Comparison of ENCODE assay signal across 24 cellular contexts in the genomic region with DNA sequence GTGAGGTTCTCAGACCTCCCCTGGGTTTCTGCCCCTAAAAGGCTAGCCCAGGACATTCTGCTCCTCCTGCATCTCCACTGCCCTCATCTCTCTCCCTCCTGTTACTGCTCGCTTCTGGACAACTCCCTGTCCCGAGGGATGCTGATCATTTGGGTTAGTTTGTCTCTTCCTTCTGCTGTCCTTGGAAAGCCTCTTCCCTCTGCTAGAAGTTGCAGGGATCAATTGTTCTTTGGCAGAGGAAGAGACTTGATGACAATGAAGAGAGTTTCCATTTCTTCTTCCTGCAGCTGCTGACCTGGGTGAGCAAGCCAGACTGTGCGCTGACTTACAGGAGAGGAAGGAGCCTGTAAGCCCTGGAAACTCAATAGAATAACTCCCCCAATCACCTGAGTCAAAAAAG.
A peak's percentile ranks its signal among the peaks of the same experiment; 100 is the strongest.
DNase-seq lines count a peak whose midpoint lies in the region; ATAC-seq, FAIRE-seq and TF ChIP-seq lines count a peak whose summit lies in the region.
"Had no signal": no experiment of that assay in that cellular context is flagged by ENCODE, and none has a peak within 500 bp of the region (broad histone marks: within the 10 kb centered on the region; RNA-seq: fewer than 3 reads in every experiment).

No MANE protein-coding gene starts in this region.

- H3K4me3 ChIP-seq in bronchial epithelial cell (ENCODE audit: low read depth, low read length), result no peak overlapping the region
- H3K4me3 ChIP-seq in suprapubic skin, result no peak overlapping the region
- H3K4me3 ChIP-seq in A673 (ENCODE audit: low read depth, low read length, poor library complexity, severe bottlenecking), result no peak overlapping the region
- H3K4me3 ChIP-seq: BLaER1 treated with 17β-estradiol and CSF1 and Interleukin-3, amounts not matched to agents 10 nM and 100 nM had no signal

- peaks cover 0 to 1% (median 0%) of the 10 kb centered on the region in 6 donors for H3K9me3 Mint-ChIP-seq in immature natural killer cell
- H3K9me3 Mint-ChIP-seq: CD4-positive, alpha-beta T cell; CD8-positive, alpha-beta T cell had no signal

- intact Hi-C loops in sciatic nerve (cut with DNase I), result no loop called here
- intact Hi-C loops in A673 (cut with micrococcal nuclease; ENCODE audit: unreplicated experiment), result no loop called here

- TF ChIP-seq POLR2A in suprapubic skin (IDR thresholded peaks at IDR 0.05), result no peak

- peak overlapping the region; percentile 49 for H3K27ac ChIP-seq in suprapubic skin
- H3K27ac ChIP-seq in A673 (ENCODE audit: low read depth, low read length, poor library complexity, severe bottlenecking), result no peak overlapping the region
- H3K27ac ChIP-seq: BLaER1 treated with 17β-estradiol and CSF1 and Interleukin-3, amounts not matched to agents 10 nM and 100 nM; C4-2B had no signal

- no peaks in the 10 kb centered on the region for H3K36me3 Mint-ChIP-seq in immature natural killer cell
- H3K36me3 Mint-ChIP-seq: CD8-positive, alpha-beta T cell had no signal

- CTCF ChIA-PET in A673 (lab: Charles Lee), result no interaction called here

- no peak overlapping the region for H3K27ac Mint-ChIP-seq in immature natural killer cell
- H3K27ac Mint-ChIP-seq: B cell; CD4-positive, alpha-beta T cell; CD8-positive, alpha-beta T cell had no signal

- H3K4me1 ChIP-seq in suprapubic skin (no peaks in the 10 kb centered on the region), A673 (ENCODE audit: insufficient read depth, low read length, poor library complexity, severe bottlenecking) (no peaks in the 10 kb centered on the region)
- H3K4me1 ChIP-seq: Caco-2 had no signal

- H3K4me3 Mint-ChIP-seq in immature natural killer cell, result no peak overlapping the region
- H3K4me3 Mint-ChIP-seq: B cell; CD4-positive, alpha-beta T cell; CD8-positive, alpha-beta T cell had no signal

- H3K4me1 Mint-ChIP-seq in immature natural killer cell, result no peaks in the 10 kb centered on the region
- H3K4me1 Mint-ChIP-seq: B cell had no signal

- no TSS peak for BruUV-seq in A673 (replicated peaks; lab: Mats Ljungman, UMichigan)

- WGBS in suprapubic skin, result 56% methylated on average over 3 of the region's 3 CpGs

- ATAC-seq in sciatic nerve, result peak; percentile 34
- no peak for ATAC-seq in GM19351 (IDR thresholded peaks at IDR 0.05; ENCODE audit: unreplicated experiment)
- ATAC-seq: CD8-positive, alpha-beta T cell had no signal

- H3K27me3 Mint-ChIP-seq in immature natural killer cell (ENCODE audit: low read depth in 3 of 3), result peaks cover 0 to 11% (median 0%) of the 10 kb centered on the region in 3 donors

- no peak for DNase-seq in bronchial epithelial cell (ENCODE audit: low read depth)
- DNase-seq in fibroblast of gingiva (ENCODE audit: low read depth), result peak; percentile 64
- DNase-seq in sciatic nerve (ENCODE audit: low spot score), result no peak
- no peak for DNase-seq in suprapubic skin (ENCODE audit: low spot score in 2 of 2)
- DNase-seq in immature natural killer cell, result no peak
- DNase-seq in MV-4-11 (lab: John Stamatoyannopoulos, UW), result no peak
- DNase-seq in A673 (ENCODE audit: low spot score), result no peak
- DNase-seq: 8988T; AML-193; Caco-2; Calu3; CD4-positive, alpha-beta T cell; CD8-positive, alpha-beta T cell; DMS79 treated with DMSO at 0.1 percent for 48 hours; GF-D8 had no signal

- H3K9me3 ChIP-seq in suprapubic skin, result no peaks in the 10 kb centered on the region
- no peaks in the 10 kb centered on the region for H3K9me3 ChIP-seq in A673 (ENCODE audit: low read depth, low read length, poor library complexity, severe bottlenecking)
- H3K9me3 ChIP-seq: Caco-2 had no signal

- TF ChIP-seq EP300 in suprapubic skin (IDR thresholded peaks at IDR 0.05), result no peak

- FAIRE-seq in bronchial epithelial cell (lab: Jason Lieb, UNC), result peak; percentile 90
- FAIRE-seq: A204.1, D721Med, G401.6, GM12891, GM19239 had no signal

- POLR2A ChIA-PET in A673 (lab: Charles Lee; ENCODE audit: low non-redundant PET), result no interaction called here

- H3K36me3 ChIP-seq in bronchial epithelial cell (ENCODE audit: control insufficient read depth, insufficient read depth, low read length), result no peaks in the 10 kb centered on the region
- H3K36me3 ChIP-seq in suprapubic skin, result no peaks in the 10 kb centered on the region
- no peaks in the 10 kb centered on the region for H3K36me3 ChIP-seq in A673 (ENCODE audit: insufficient read depth, low read length, poor library complexity, severe bottlenecking)
- H3K36me3 ChIP-seq: BLaER1 treated with 17β-estradiol and CSF1 and Interleukin-3, amounts not matched to agents 10 nM and 100 nM had no signal

- H3K27me3 ChIP-seq in bronchial epithelial cell (ENCODE audit: control insufficient read depth, insufficient read depth, low read length), result no peaks in the 10 kb centered on the region
- no peaks in the 10 kb centered on the region for H3K27me3 ChIP-seq in suprapubic skin
- no peaks in the 10 kb centered on the region for H3K27me3 ChIP-seq in A673 (replicated peaks; ENCODE audit: insufficient read depth, low read depth, low read length, poor library complexity)
- H3K27me3 ChIP-seq: BLaER1 treated with 17β-estradiol and CSF1 and Interleukin-3, amounts not matched to agents 10 nM and 100 nM had no signal

- TF ChIP-seq CTCF in bronchial epithelial cell (IDR thresholded peaks at IDR 0.05; ENCODE audit: insufficient read depth, low read length, severe bottlenecking) (no peak), suprapubic skin (IDR thresholded peaks at IDR 0.05) (no peak), A673 (conservative IDR thresholded peaks at IDR 0.05; ENCODE audit: low read depth, low read length) (no peak)
